14 cellular contexts compared by ENCODE assay signal in genomic region chr11:103923473-103923931, GRCh38.
DNase-seq lines count a peak whose midpoint lies in the region; ATAC-seq, FAIRE-seq and TF ChIP-seq lines count a peak whose summit lies in the region.
"Had no signal": no experiment of that assay in that cellular context is flagged by ENCODE, and none has a peak within 500 bp of the region (broad histone marks: within the 10 kb centered on the region; RNA-seq: fewer than 3 reads in every experiment).

No MANE protein-coding gene starts in this region.

- no peaks in the 10 kb centered on the region for H3K9me3 ChIP-seq in SU-DHL-6 (ENCODE audit: insufficient read depth, low read length)
- no peaks in the 10 kb centered on the region for H3K9me3 ChIP-seq in effector memory CD4-positive, alpha-beta T cell (ENCODE audit: control insufficient read depth, low read length)
- H3K9me3 ChIP-seq in CD4-positive, alpha-beta T cell (ENCODE audit: control insufficient read depth, low read length) = no peaks in the 10 kb centered on the region
- H3K9me3 ChIP-seq: mucosa of descending colon, sigmoid colon, transverse colon had no signal

- H3K79me1 ChIP-seq in mesendoderm (ENCODE audit: low read length) = no peaks in the 10 kb centered on the region

- DNase-seq in GM12892 (ENCODE audit: insufficient read length) (no peak), HK-2 (ENCODE audit: unreplicated experiment) (peak; percentile 4), mesendoderm (peak; percentile 89)
- DNase-seq in effector memory CD4-positive, alpha-beta T cell = no peak
- DNase-seq in CD4-positive, alpha-beta T cell = no peak
- DNase-seq: activated CD4-positive, alpha-beta memory T cell treated with anti-CD3 and anti-CD28 coated beads for 36 hours; CD4-positive, alpha-beta memory T cell; mucosa of descending colon; NK-92 treated with Interleukin-12 subunit alpha and Interleukin-12 subunit beta, amount 100 ng/mL, for 24 hours; sigmoid colon; transverse colon had no signal

- H3K27ac Mint-ChIP-seq in CD4-positive, alpha-beta T cell = no peak overlapping the region
- H3K27ac Mint-ChIP-seq: activated CD4-positive, alpha-beta memory T cell treated with anti-CD3 and anti-CD28 coated beads for 36 hours; CD4-positive, alpha-beta memory T cell had no signal

- ATAC-seq in GM18873 (IDR thresholded peaks at IDR 0.05; ENCODE audit: low FRiP score, unreplicated experiment) (no peak), HG03571 (IDR thresholded peaks at IDR 0.05; ENCODE audit: unreplicated experiment) (no peak)
- no peak for ATAC-seq in CD4-positive, alpha-beta T cell (ENCODE audit: poor library complexity)
- ATAC-seq: mucosa of descending colon had no signal

- no peak overlapping the region for H2BK5ac ChIP-seq in mesendoderm (ENCODE audit: low read length)

- H3K4me3 Mint-ChIP-seq in CD4-positive, alpha-beta T cell = no peak overlapping the region
- H3K4me3 Mint-ChIP-seq: activated CD4-positive, alpha-beta memory T cell treated with anti-CD3 and anti-CD28 coated beads for 36 hours; CD4-positive, alpha-beta memory T cell had no signal

- CTCF ChIA-PET in CD4-positive, alpha-beta T cell (lab: Charles Lee) = no interaction called here

- H4K5ac ChIP-seq in mesendoderm (ENCODE audit: low read length) = no peak overlapping the region

- H2AFZ ChIP-seq in SU-DHL-6 (ENCODE audit: low read depth, low read length, severe bottlenecking) = no peak overlapping the region

- no peaks in the 10 kb centered on the region for H3K36me3 Mint-ChIP-seq in CD4-positive, alpha-beta T cell (ENCODE audit: low read depth)
- H3K36me3 Mint-ChIP-seq: activated CD4-positive, alpha-beta memory T cell treated with anti-CD3 and anti-CD28 coated beads for 36 hours; CD4-positive, alpha-beta memory T cell had no signal

- H3K27me3 Mint-ChIP-seq in CD4-positive, alpha-beta T cell = peaks cover 4% of the 10 kb centered on the region
- H3K27me3 Mint-ChIP-seq: activated CD4-positive, alpha-beta memory T cell treated with anti-CD3 and anti-CD28 coated beads for 36 hours; CD4-positive, alpha-beta memory T cell had no signal

- no peak overlapping the region for H3K56ac ChIP-seq in mesendoderm (ENCODE audit: low read length)

- H3K9me2 ChIP-seq in SU-DHL-6 (replicated peaks; ENCODE audit: insufficient read depth, low read length) = no peaks in the 10 kb centered on the region

- TF ChIP-seq CTCF in SU-DHL-6 (IDR thresholded peaks at IDR 0.05; ENCODE audit: insufficient read depth, low read length, poor library complexity, severe bottlenecking) = no peak
- no peak for TF ChIP-seq CTCF in CD4-positive, alpha-beta T cell (IDR thresholded peaks at IDR 0.05)

- H2BK120ac ChIP-seq in mesendoderm (ENCODE audit: low read depth, low read length) = no peak overlapping the region

- no peaks in the 10 kb centered on the region for H4K20me1 ChIP-seq in SU-DHL-6 (ENCODE audit: low read depth, low read length)

- no peaks in the 10 kb centered on the region for H3K4me1 ChIP-seq in mesendoderm (ENCODE audit: control insufficient read depth, low read depth, low read length)
- H3K4me1 ChIP-seq in effector memory CD4-positive, alpha-beta T cell (ENCODE audit: control insufficient read depth, insufficient read depth, low read length, poor library complexity, severe bottlenecking) = no peaks in the 10 kb centered on the region

- no peak overlapping the region for H4K8ac ChIP-seq in mesendoderm (ENCODE audit: low read depth, low read length)

- intact Hi-C loops in CD4-positive, alpha-beta T cell (cut with DNase I, micrococcal nuclease) = loop anchor here in 1 of 2 experiments (10.0 kb wide), 1 partner anchor 239 kb away; no protein-coding TSS in a partner anchor

- FAIRE-seq in GM12892 (lab: Jason Lieb, UNC) = peak; percentile 75

- no peak overlapping the region for H2AK5ac ChIP-seq in mesendoderm (ENCODE audit: low read length)

- no peak overlapping the region for H3K23ac ChIP-seq in mesendoderm (ENCODE audit: low read length)

- H3K4me3 ChIP-seq in SU-DHL-6 (ENCODE audit: insufficient read depth, low read length, poor library complexity, severe bottlenecking) (no peak overlapping the region), mesendoderm (ENCODE audit: low read length) (no peak overlapping the region)
- H3K4me3 ChIP-seq in effector memory CD4-positive, alpha-beta T cell (ENCODE audit: insufficient read depth, low read depth, low read length, poor library complexity, severe bottlenecking) = no peak overlapping the region
- H3K4me3 ChIP-seq: mucosa of descending colon, sigmoid colon, transverse colon had no signal

- H2BK15ac ChIP-seq in mesendoderm (replicated peaks; ENCODE audit: low read depth) = no peak overlapping the region

- H3K4me1 Mint-ChIP-seq in CD4-positive, alpha-beta T cell (ENCODE audit: low read depth) = no peaks in the 10 kb centered on the region
- H3K4me1 Mint-ChIP-seq: CD4-positive, alpha-beta memory T cell had no signal

- H3K27ac ChIP-seq in SU-DHL-6 (ENCODE audit: low read depth, low read length) (peak overlapping the region; percentile 30; the same call in 1 of the 2 replicates), mesendoderm (ENCODE audit: low read depth, low read length) (no peak overlapping the region)
- H3K27ac ChIP-seq in effector memory CD4-positive, alpha-beta T cell (ENCODE audit: insufficient read depth, low read length, poor library complexity, severe bottlenecking) = no peak overlapping the region
- H3K27ac ChIP-seq in CD4-positive, alpha-beta T cell (ENCODE audit: low read depth, low read length) = no peak overlapping the region
- H3K27ac ChIP-seq: sigmoid colon, transverse colon had no signal

- H3K4ac ChIP-seq in mesendoderm (ENCODE audit: low read depth, low read length) = no peak overlapping the region

- H3K9ac ChIP-seq in SU-DHL-6 (ENCODE audit: low read length) = no peak overlapping the region
- no peak overlapping the region for H3K9ac ChIP-seq in mesendoderm (ENCODE audit: low read length)

- TF ChIP-seq POLR2A in GM12892 (IDR thresholded peaks at IDR 0.05; ENCODE audit: low read depth, low read length) = no peak

- no peaks in the 10 kb centered on the region for H3K79me2 ChIP-seq in SU-DHL-6 (ENCODE audit: insufficient read depth, low read length)
- no peaks in the 10 kb centered on the region for H3K79me2 ChIP-seq in mesendoderm (ENCODE audit: control insufficient read depth, insufficient read depth, low read length)

- POLR2A ChIA-PET in CD4-positive, alpha-beta T cell (lab: Charles Lee) = no interaction called here

- no peaks in the 10 kb centered on the region for H3K27me3 ChIP-seq in SU-DHL-6 (ENCODE audit: low read length)
- H3K27me3 ChIP-seq in mesendoderm (ENCODE audit: insufficient read depth, low read length, poor library complexity) = no peaks in the 10 kb centered on the region
- no peaks in the 10 kb centered on the region for H3K27me3 ChIP-seq in effector memory CD4-positive, alpha-beta T cell (replicated peaks; ENCODE audit: control insufficient read depth, insufficient read depth, low read length, poor library complexity, severe bottlenecking)
- no peaks in the 10 kb centered on the region for H3K27me3 ChIP-seq in CD4-positive, alpha-beta T cell (ENCODE audit: control insufficient read depth, insufficient read depth, low read length)
- H3K27me3 ChIP-seq: sigmoid colon, transverse colon had no signal

- H3K18ac ChIP-seq in mesendoderm (ENCODE audit: low read length) = no peak overlapping the region

- H3K4me2 ChIP-seq in SU-DHL-6 (ENCODE audit: low read depth, low read length, poor library complexity, severe bottlenecking) = no peak overlapping the region
- H3K4me2 ChIP-seq in mesendoderm (ENCODE audit: low read length) = no peak overlapping the region

- H3F3A ChIP-seq in SU-DHL-6 (ENCODE audit: insufficient read depth) = no peaks in the 10 kb centered on the region

- H3K36me3 ChIP-seq in SU-DHL-6 (ENCODE audit: low read length) (peaks cover 2% of the 10 kb centered on the region; the same call in 1 of the 2 replicates), mesendoderm (ENCODE audit: control insufficient read depth, insufficient read depth, low read length) (no peaks in the 10 kb centered on the region)
- H3K36me3 ChIP-seq in effector memory CD4-positive, alpha-beta T cell (ENCODE audit: control insufficient read depth, insufficient read depth, low read length) = no peaks in the 10 kb centered on the region
- H3K36me3 ChIP-seq: sigmoid colon, transverse colon had no signal

- H3K9me3 Mint-ChIP-seq in CD4-positive, alpha-beta T cell = no peaks in the 10 kb centered on the region
- H3K9me3 Mint-ChIP-seq: activated CD4-positive, alpha-beta memory T cell treated with anti-CD3 and anti-CD28 coated beads for 36 hours had no signal

Comparison
In these comparisons a context has a peak if more than half of its experiments do, and no peak if none do; other contexts are left out.
1. DNase-seq: peak in HK-2 (single experiment) and mesendoderm (single experiment); none in GM12892 (single experiment), effector memory CD4-positive, alpha-beta T cell (0 of 3) and CD4-positive, alpha-beta T cell (0 of 10).